In genomic region chr11:33151411-33151810, GRCh38 we compare ENCODE assay signal across 24 cellular contexts.
"Had no signal": no experiment of that assay in that cellular context is flagged by ENCODE, and none has a peak within 500 bp of the region (broad histone marks: within the 10 kb centered on the region; RNA-seq: fewer than 3 reads in every experiment).

No MANE protein-coding gene starts in this region.

- H3K9me3 Mint-ChIP-seq: activated naive CD8-positive, alpha-beta T cell treated with anti-CD3 and anti-CD28 coated beads, Interleukin-2, amount 10 ng/mL, durations not matched to agents 7 days and 5 days had no signal

- H3K4me2 ChIP-seq: SK-N-SH had no signal

- H3K4me3 Mint-ChIP-seq: activated naive CD8-positive, alpha-beta T cell treated with anti-CD3 and anti-CD28 coated beads, Interleukin-2, amount 10 ng/mL, durations not matched to agents 7 days and 5 days had no signal

- H3K27ac ChIP-seq: adrenal gland, Peyer's patch, RWPE1, SJCRH30 had no signal

- H3K36me3 ChIP-seq: Peyer's patch had no signal

- H3K4me3 ChIP-seq: adrenal gland, K562, Peyer's patch, SJCRH30 had no signal

- H3K4me1 ChIP-seq: SJCRH30 had no signal

- H3K9me3 ChIP-seq: adrenal gland, Peyer's patch, SJCRH30, SK-N-SH had no signal

- H3K9ac ChIP-seq: SK-N-SH had no signal

- H3K27me3 Mint-ChIP-seq: activated naive CD8-positive, alpha-beta T cell treated with anti-CD3 and anti-CD28 coated beads, Interleukin-2, amount 10 ng/mL, durations not matched to agents 7 days and 5 days had no signal

- H3K27ac Mint-ChIP-seq: activated naive CD8-positive, alpha-beta T cell treated with anti-CD3 and anti-CD28 coated beads, Interleukin-2, amount 10 ng/mL, durations not matched to agents 7 days and 5 days had no signal

- DNase-seq: activated CD4-positive, alpha-beta T cell treated with anti-CD3 and anti-CD28 coated beads for 48 hours; activated CD4-positive, alpha-beta T cell treated with anti-CD3 and anti-CD28 coated beads, Interleukin-2, amount 50 U/mL, for 4 hours; activated CD4-positive, CD25-positive, alpha-beta regulatory T cell treated with anti-CD3 and anti-CD28 coated beads, Interleukin-2, amount 50 U/mL, for 72 hours; activated naive CD4-positive, alpha-beta T cell treated with anti-CD3 and anti-CD28 coated beads, Interleukin-2, amount 50 U/mL, for 16 hours; activated naive CD8-positive, alpha-beta T cell treated with anti-CD3 and anti-CD28 coated beads, Interleukin-2, amount 10 ng/mL, durations not matched to agents 7 days and 5 days; activated T-cell treated with anti-CD3 and anti-CD28 coated beads for 4 hours; adrenal gland; anterior cingulate cortex; Karpas-422; MM.1S; NCI-H1105 treated with DMSO at 0.1 percent for 48 hours; NCI-H1436 treated with DMSO at 0.1 percent for 48 hours; NCI-H187; NCI-H2081; NCI-H510A treated with DMSO at 0.1 percent for 48 hours; NCI-H774; OCI-M1; Peyer's patch; Right ventricle myocardium superior; SJCRH30; SK-N-SH; SW 1271 had no signal

- H3K27me3 ChIP-seq: adrenal gland, Peyer's patch, SJCRH30 had no signal
